Comparison of ENCODE assay signal across 18 cellular contexts in genomic region chr13:93769126-93769525, GRCh38.
"Had no signal": no experiment of that assay in that cellular context is flagged by ENCODE, and none has a peak within 500 bp of the region (broad histone marks: within the 10 kb centered on the region; RNA-seq: fewer than 3 reads in every experiment).

No MANE protein-coding gene starts in this region.

- H3K36me3 Mint-ChIP-seq: naive B cell; stimulated activated effector memory CD8-positive, alpha-beta T cell treated with anti-CD3 and anti-CD28 coated beads, Interleukin-12 subunit alpha, Interleukin-12 subunit beta, amount 100 ng/mL, for 72 hours; type B pancreatic cell had no signal

- H3K9me3 Mint-ChIP-seq: nephron progenitor cell; stimulated activated effector memory CD8-positive, alpha-beta T cell treated with anti-CD3 and anti-CD28 coated beads, Interleukin-12 subunit alpha, Interleukin-12 subunit beta, amount 100 ng/mL, for 72 hours; type B pancreatic cell had no signal

- ATAC-seq: gastroesophageal sphincter; stimulated activated effector memory CD8-positive, alpha-beta T cell treated with anti-CD3 and anti-CD28 coated beads, Interleukin-12 subunit alpha, Interleukin-12 subunit beta, amount 100 ng/mL, for 72 hours; stimulated activated naive CD8-positive, alpha-beta T cell treated with anti-CD3 and anti-CD28 coated beads, Interleukin-15, Interleukin-2, amounts not matched to agents 100 U/mL and 50 U/mL, for 24 hours had no signal

- H3K27me3 Mint-ChIP-seq: naive B cell, progenitor cell of endocrine pancreas, type B pancreatic cell had no signal

- H3K36me3 ChIP-seq: colonic mucosa, gastroesophageal sphincter, neutrophil, suprapubic skin, thyroid gland had no signal

- H3K27ac ChIP-seq: colonic mucosa, gastroesophageal sphincter, neutrophil, suprapubic skin had no signal

- DNase-seq: colonic mucosa; dermis blood vessel endothelial cell; foreskin fibroblast; kidney; left cardiac atrium; mesendoderm; naive B cell; nephron progenitor cell; stimulated activated CD4-positive, alpha-beta T cell treated with anti-CD3 and anti-CD28 coated beads, Interleukin-4, amount 100 ng/mL, for 1 hour; stimulated activated CD8-positive, alpha-beta memory T cell treated with anti-CD3 and anti-CD28 coated beads, Interleukin-4, amount 100 ng/mL, for 48 hours; stimulated activated naive CD8-positive, alpha-beta T cell treated with anti-CD3 and anti-CD28 coated beads, Interleukin-15, Interleukin-2, amounts not matched to agents 100 U/mL and 50 U/mL, for 24 hours; thyroid gland had no signal

- H3K4me1 Mint-ChIP-seq: naive B cell; stimulated activated effector memory CD8-positive, alpha-beta T cell treated with anti-CD3 and anti-CD28 coated beads, Interleukin-12 subunit alpha, Interleukin-12 subunit beta, amount 100 ng/mL, for 72 hours had no signal

- H3K9me3 ChIP-seq: colonic mucosa, gastroesophageal sphincter, neutrophil, suprapubic skin, thyroid gland had no signal

- H3K4me1 ChIP-seq: colonic mucosa, suprapubic skin had no signal

- H3K27ac Mint-ChIP-seq: naive B cell; stimulated activated effector memory CD8-positive, alpha-beta T cell treated with anti-CD3 and anti-CD28 coated beads, Interleukin-12 subunit alpha, Interleukin-12 subunit beta, amount 100 ng/mL, for 72 hours; type B pancreatic cell had no signal

- H3K27me3 ChIP-seq: colonic mucosa, gastroesophageal sphincter, neutrophil, suprapubic skin, thyroid gland had no signal

- H3K4me3 Mint-ChIP-seq: naive B cell; stimulated activated effector memory CD8-positive, alpha-beta T cell treated with anti-CD3 and anti-CD28 coated beads, Interleukin-12 subunit alpha, Interleukin-12 subunit beta, amount 100 ng/mL, for 72 hours; type B pancreatic cell had no signal

- H3K4me3 ChIP-seq: colonic mucosa, gastroesophageal sphincter, suprapubic skin, thyroid gland had no signal
